Comparison of ENCODE assay signal across 15 cellular contexts in genomic region chr2:222130855-222131254, GRCh38.
DNase-seq lines count a peak whose midpoint lies in the region; ATAC-seq and TF ChIP-seq lines count a peak whose summit lies in the region.
"Had no signal": no experiment of that assay in that cellular context is flagged by ENCODE, and none has a peak within 500 bp of the region (broad histone marks: within the 10 kb centered on the region; RNA-seq: fewer than 3 reads in every experiment).

No MANE protein-coding gene starts in this region.

- POLR2A ChIA-PET in A673 (lab: Charles Lee; ENCODE audit: low non-redundant PET): no interaction called here

- no peaks in the 10 kb centered on the region for H3K27me3 ChIP-seq in A673 (replicated peaks; ENCODE audit: insufficient read depth, low read depth, low read length, poor library complexity)
- H3K27me3 ChIP-seq: BLaER1 treated with 17β-estradiol and CSF1 and Interleukin-3, amounts not matched to agents 10 nM and 100 nM had no signal

- no peaks in the 10 kb centered on the region for H3K9me3 ChIP-seq in A673 (ENCODE audit: low read depth, low read length, poor library complexity, severe bottlenecking)
- no peaks in the 10 kb centered on the region for H3K9me3 ChIP-seq in SK-N-MC (ENCODE audit: low read depth, low read length)
- H3K9me3 ChIP-seq: Caco-2 had no signal

- H3K36me3 ChIP-seq in A673 (ENCODE audit: insufficient read depth, low read length, poor library complexity, severe bottlenecking): no peaks in the 10 kb centered on the region
- H3K36me3 ChIP-seq in SK-N-MC (ENCODE audit: insufficient read depth, low read length): no peaks in the 10 kb centered on the region
- H3K36me3 ChIP-seq: BLaER1 treated with 17β-estradiol and CSF1 and Interleukin-3, amounts not matched to agents 10 nM and 100 nM had no signal

- H3K27ac ChIP-seq in A673 (ENCODE audit: low read depth, low read length, poor library complexity, severe bottlenecking) (no peak overlapping the region), SK-N-MC (peak overlapping the region; percentile 29; the same call in 1 of the 2 replicates)
- H3K27ac ChIP-seq: BLaER1 treated with 17β-estradiol and CSF1 and Interleukin-3, amounts not matched to agents 10 nM and 100 nM; C4-2B had no signal

- H3K4me1 ChIP-seq in A673 (ENCODE audit: insufficient read depth, low read length, poor library complexity, severe bottlenecking): peaks cover 13% of the 10 kb centered on the region
- H3K4me1 ChIP-seq: BLaER1 treated with 17β-estradiol and CSF1 and Interleukin-3, amounts not matched to agents 10 nM and 100 nM; Caco-2 had no signal

- CTCF ChIA-PET in A673 (lab: Charles Lee): no interaction called here

- no peak for ATAC-seq in HG03139 (IDR thresholded peaks at IDR 0.05; ENCODE audit: unreplicated experiment)
- ATAC-seq: CD8-positive, alpha-beta T cell had no signal

- BruUV-seq in A673 (replicated peaks; lab: Mats Ljungman, UMichigan): no TSS peak

- intact Hi-C loops in A673 (cut with micrococcal nuclease; ENCODE audit: unreplicated experiment): no loop called here

- DNase-seq in A673 (ENCODE audit: low spot score) (peak; percentile 41), SK-N-MC (ENCODE audit: low read depth, low spot score) (no peak), dedifferentiated amniotic fluid mesenchymal stem cell (ENCODE audit: extremely low spot score) (peak; percentile 39)
- DNase-seq in activated CD4-positive, alpha-beta T cell treated with anti-CD3 and anti-CD28 coated beads for 1 hour: no peak
- DNase-seq: 8988T; AML-193; Caco-2; Calu3; CD4-positive, alpha-beta T cell; CD8-positive, alpha-beta T cell; DMS79 treated with DMSO at 0.1 percent for 48 hours; GF-D8 had no signal

- H3K4me3 ChIP-seq in A673 (ENCODE audit: low read depth, low read length, poor library complexity, severe bottlenecking) (no peak overlapping the region), SK-N-MC (no peak overlapping the region)
- H3K4me3 ChIP-seq: BLaER1 treated with 17β-estradiol and CSF1 and Interleukin-3, amounts not matched to agents 10 nM and 100 nM had no signal

- no peak overlapping the region for H3K9ac ChIP-seq in SK-N-MC (ENCODE audit: insufficient read length)
- H3K9ac ChIP-seq: BLaER1 treated with 17β-estradiol and CSF1 and Interleukin-3, amounts not matched to agents 10 nM and 100 nM had no signal

- no peak for TF ChIP-seq CTCF in A673 (conservative IDR thresholded peaks at IDR 0.05; ENCODE audit: low read depth, low read length)

Comparison
In these comparisons a context has a peak if more than half of its experiments do, and no peak if none do; other contexts are left out.
1. DNase-seq: peak in A673 (single experiment) and dedifferentiated amniotic fluid mesenchymal stem cell (single experiment); none in SK-N-MC (single experiment) and activated CD4-positive, alpha-beta T cell treated with anti-CD3 and anti-CD28 coated beads for 1 hour (single experiment).